Comparison of ENCODE assay signal across 19 cellular contexts in the genomic region with DNA sequence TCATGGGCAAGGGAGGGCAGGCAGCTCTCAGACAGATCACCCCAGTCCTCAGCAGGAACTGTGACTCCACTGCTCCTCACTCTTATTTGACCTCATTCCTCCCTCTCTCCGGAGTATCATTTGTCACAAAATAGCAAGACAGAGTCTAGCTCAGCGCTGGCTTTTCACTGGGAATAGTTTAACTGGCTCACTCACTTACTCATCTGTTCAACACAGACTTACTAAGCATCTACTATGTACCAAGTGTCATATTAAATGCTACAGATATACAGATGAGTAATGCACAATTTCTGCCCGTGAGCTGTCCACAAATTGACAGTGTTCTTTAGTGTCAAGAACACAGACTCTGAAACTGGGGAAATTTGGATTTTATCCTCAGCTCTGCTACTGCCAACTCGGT.
"Had no signal": no experiment of that assay in that cellular context is flagged by ENCODE, and none has a peak within 500 bp of the region (broad histone marks: within the 10 kb centered on the region; RNA-seq: fewer than 3 reads in every experiment).

No MANE protein-coding gene starts in this region.

- H3K9me3 ChIP-seq: ovary, right lobe of liver, vagina had no signal

- H3K36me3 Mint-ChIP-seq: activated naive CD8-positive, alpha-beta T cell treated with anti-CD3 and anti-CD28 coated beads for 36 hours; natural killer cell; WTC11 had no signal

- FAIRE-seq: TTC549 had no signal

- DNase-seq: activated CD4-positive, alpha-beta T cell treated with anti-CD3 and anti-CD28 coated beads for 36 hours; activated CD4-positive, alpha-beta T cell treated with anti-CD3 and anti-CD28 coated beads, Interleukin-2, amount 50 U/mL, for 48 hours; activated naive CD4-positive, alpha-beta T cell; activated naive CD8-positive, alpha-beta T cell treated with anti-CD3 and anti-CD28 coated beads for 36 hours; activated T-cell treated with anti-CD3 and anti-CD28 coated beads for 4 hours; cortex of kidney; effector CD4-positive, alpha-beta T cell; natural killer cell; ovary; right lobe of liver; stimulated activated CD4-positive, alpha-beta T cell treated with anti-CD3 and anti-CD28 coated beads, Interleukin-4, amount 100 ng/mL, for 1 hour; stimulated activated naive CD8-positive, alpha-beta T cell treated with anti-CD3 and anti-CD28 coated beads, Interleukin-15, amount 100 ng/mL, for 72 hours; trophoblast cell had no signal

- H3K27me3 Mint-ChIP-seq: activated CD4-positive, alpha-beta T cell treated with anti-CD3 and anti-CD28 coated beads for 36 hours; activated naive CD8-positive, alpha-beta T cell treated with anti-CD3 and anti-CD28 coated beads for 36 hours; stimulated activated naive CD8-positive, alpha-beta T cell treated with anti-CD3 and anti-CD28 coated beads, Interleukin-15, amount 100 ng/mL, for 72 hours had no signal

- H3K4me3 ChIP-seq: lung, ovary, right lobe of liver, smooth muscle cell, vagina had no signal

- ATAC-seq: activated CD4-positive, alpha-beta T cell treated with anti-CD3 and anti-CD28 coated beads for 36 hours; natural killer cell; right lobe of liver; stimulated activated naive CD8-positive, alpha-beta T cell treated with anti-CD3 and anti-CD28 coated beads, Interleukin-15, amount 100 ng/mL, for 72 hours; WTC11 had no signal

- H3K27me3 ChIP-seq: ovary, right lobe of liver, vagina had no signal

- H3K4me3 Mint-ChIP-seq: activated CD4-positive, alpha-beta T cell treated with anti-CD3 and anti-CD28 coated beads for 36 hours; activated naive CD8-positive, alpha-beta T cell treated with anti-CD3 and anti-CD28 coated beads for 36 hours; natural killer cell; stimulated activated naive CD8-positive, alpha-beta T cell treated with anti-CD3 and anti-CD28 coated beads, Interleukin-15, amount 100 ng/mL, for 72 hours; T-helper 2 cell treated with Interferon-gamma antibody and Interleukin-4, amounts not matched to agents 5 μg/mL and 100 μg/mL, for 36 hours; WTC11 had no signal

- H3K36me3 ChIP-seq: ovary, right lobe of liver, vagina had no signal

- H3K4me2 ChIP-seq: smooth muscle cell had no signal

- H3K4me1 ChIP-seq: vagina had no signal

- H3K27ac ChIP-seq: ovary, right lobe of liver, vagina had no signal

- H3K27ac Mint-ChIP-seq: activated CD4-positive, alpha-beta T cell treated with anti-CD3 and anti-CD28 coated beads for 36 hours; activated naive CD8-positive, alpha-beta T cell treated with anti-CD3 and anti-CD28 coated beads for 36 hours; natural killer cell; stimulated activated naive CD8-positive, alpha-beta T cell treated with anti-CD3 and anti-CD28 coated beads, Interleukin-15, amount 100 ng/mL, for 72 hours; T-helper 2 cell treated with Interferon-gamma antibody and Interleukin-4, amounts not matched to agents 5 μg/mL and 100 μg/mL, for 36 hours; WTC11 had no signal
